Comparison of ENCODE assay signal across 12 cellular contexts in genomic region chr5:7816535-7816901, GRCh38. TPM values are rescaled to one million over a fixed set of nuclear protein-coding genes. Genes with fewer than 3 reads are reported as not detected.
DNase-seq lines count a peak whose midpoint lies in the region; ATAC-seq and TF ChIP-seq lines count a peak whose summit lies in the region.
"Had no signal": no experiment of that assay in that cellular context is flagged by ENCODE, and none has a peak within 500 bp of the region (broad histone marks: within the 10 kb centered on the region; RNA-seq: fewer than 3 reads in every experiment).

No MANE protein-coding gene starts in this region.

- no peak overlapping the region for H2AK5ac ChIP-seq in IMR-90 (ENCODE audit: low read depth, low read length)

- no peak for TF ChIP-seq CTCF in GM23338 (conservative IDR thresholded peaks at IDR 0.05; ENCODE audit: low read depth in 2 of 2)
- TF ChIP-seq CTCF in IMR-90 (conservative IDR thresholded peaks at IDR 0.05; ENCODE audit: low read depth, low read length) = no peak
- peak; percentile 48 for TF ChIP-seq CTCF in glutamatergic neuron (IDR thresholded peaks at IDR 0.05; ENCODE audit: partially characterized antibody, unreplicated experiment)

- H3K4ac ChIP-seq in IMR-90 (ENCODE audit: low read depth, low read length) = no peak overlapping the region

- TF ChIP-seq POLR2A in IMR-90 (IDR thresholded peaks at IDR 0.05; ENCODE audit: low read depth, low read length) = no peak

- no peak overlapping the region for H3K9ac ChIP-seq in IMR-90 (ENCODE audit: low read depth, low read length)

- BruUV-seq in IMR-90 (replicated peaks; lab: Mats Ljungman, UMichigan) = no TSS peak

- no peak overlapping the region for H3K56ac ChIP-seq in IMR-90 (ENCODE audit: extremely low read depth, insufficient read depth, low read length)

- H4K20me1 ChIP-seq in GM23338 (replicated peaks; ENCODE audit: insufficient read depth) (no peaks in the 10 kb centered on the region), IMR-90 (ENCODE audit: insufficient read depth, low read length) (no peaks in the 10 kb centered on the region)

- no peaks in the 10 kb centered on the region for H3K79me2 ChIP-seq in GM23338 (replicated peaks; ENCODE audit: insufficient read depth)

- peaks cover 19% of the 10 kb centered on the region for H3K36me3 Mint-ChIP-seq in GM23338 (ENCODE audit: low read depth)
- no peaks in the 10 kb centered on the region for H3K36me3 Mint-ChIP-seq in glutamatergic neuron (ENCODE audit: unreplicated experiment)

- H3K79me1 ChIP-seq in IMR-90 (ENCODE audit: low read depth in 1 of 2, low read length in 2 of 2) = no peaks in the 10 kb centered on the region

- H3K9me1 ChIP-seq in IMR-90 (ENCODE audit: insufficient read depth, low read length) = no peaks in the 10 kb centered on the region

- no peak overlapping the region for H3K4me3 ChIP-seq in GM23338
- no peak overlapping the region for H3K4me3 ChIP-seq in IMR-90 (ENCODE audit: insufficient read depth, low read depth, low read length)
- H3K4me3 ChIP-seq: right atrium auricular region, tibial nerve had no signal

- peak; percentile 24 for ATAC-seq in GM18498 (IDR thresholded peaks at IDR 0.05; ENCODE audit: unreplicated experiment)
- peak; percentile 52 for ATAC-seq in GM23338
- ATAC-seq in IMR-90 (ENCODE audit: low read depth) = peak; percentile 27; the same call in 1 of the 2 replicates
- no peak for ATAC-seq in GM21367 (IDR thresholded peaks at IDR 0.05; ENCODE audit: unreplicated experiment)

- no peaks in the 10 kb centered on the region for H3F3A ChIP-seq in GM23338 (replicated peaks; ENCODE audit: low read depth)

- H3K27me3 ChIP-seq in GM23338 (ENCODE audit: insufficient read depth) (no peaks in the 10 kb centered on the region), IMR-90 (ENCODE audit: control insufficient read depth, insufficient read depth, low read length) (no peaks in the 10 kb centered on the region; the same call in 1 of the 2 replicates)
- H3K27me3 ChIP-seq: ascending aorta, right atrium auricular region, tibial nerve had no signal

- dilution Hi-C loops in IMR-90 (cut with HindIII; ENCODE audit: low sequenced_read_pairs, unreplicated experiment) = no loop called here

- peak overlapping the region; percentile 66; the same call in 1 of the 2 replicates for H3K27ac Mint-ChIP-seq in GM23338
- no peak overlapping the region for H3K27ac Mint-ChIP-seq in glutamatergic neuron (ENCODE audit: unreplicated experiment)

- H3K27ac ChIP-seq in GM23338 (ENCODE audit: low read depth) (peak overlapping the region; percentile 34; the same call in 1 of the 2 replicates), IMR-90 (ENCODE audit: insufficient read depth, low read length) (no peak overlapping the region)
- H3K27ac ChIP-seq: ascending aorta, right atrium auricular region, tibial nerve had no signal

- H2AFZ ChIP-seq in GM23338 (no peak overlapping the region), IMR-90 (replicated peaks; ENCODE audit: low read length, poor library complexity) (peak overlapping the region; percentile 82)

- H2BK20ac ChIP-seq in IMR-90 (ENCODE audit: low read depth, low read length) = no peak overlapping the region

- H2BK120ac ChIP-seq in IMR-90 (ENCODE audit: low read depth, low read length) = no peak overlapping the region

- H3K4me1 ChIP-seq in GM23338 (ENCODE audit: insufficient read depth) (peaks cover 16% of the 10 kb centered on the region), IMR-90 (ENCODE audit: control insufficient read depth, insufficient read depth, low read length) (no peaks in the 10 kb centered on the region)
- H3K4me1 ChIP-seq: ascending aorta had no signal

- POLR2A ChIA-PET in IMR-90 (lab: Charles Lee; ENCODE audit: unreplicated experiment) = no interaction called here

- H3K4me3 Mint-ChIP-seq in GM23338 (no peak overlapping the region), glutamatergic neuron (ENCODE audit: unreplicated experiment) (no peak overlapping the region)
- H3K4me3 Mint-ChIP-seq: activated T-cell treated with anti-CD3 and anti-CD28 coated beads, Interleukin-2, amount 50 U/mL, for 4 hours had no signal

- H4K8ac ChIP-seq in IMR-90 (ENCODE audit: low read depth in 2 of 2, low read length in 2 of 2) = no peak overlapping the region

- no peak overlapping the region for H2BK5ac ChIP-seq in IMR-90 (ENCODE audit: low read depth, low read length, poor library complexity, severe bottlenecking)

- H3K4me2 ChIP-seq in GM23338 (no peak overlapping the region), IMR-90 (ENCODE audit: low read depth, low read length) (no peak overlapping the region; the same call in 1 of the 2 replicates)

- CTCF ChIA-PET in IMR-90 (lab: Yijun Ruan, JAX) = interaction anchor here (0.7 to 0.8 kb wide), 2 partner anchors 18 to 840 kb away, joined by 3 to 5 read pairs; no protein-coding TSS in a partner anchor

- H3K36me3 ChIP-seq in GM23338 (ENCODE audit: insufficient read depth) = peaks cover 20% of the 10 kb centered on the region; the same call in 1 of the 2 replicates
- no peaks in the 10 kb centered on the region for H3K36me3 ChIP-seq in IMR-90 (ENCODE audit: control insufficient read depth, insufficient read depth, low read length)
- H3K36me3 ChIP-seq: right atrium auricular region, tibial nerve had no signal

- no peaks in the 10 kb centered on the region for H3K9me3 ChIP-seq in IMR-90 (ENCODE audit: control insufficient read depth, insufficient read depth, low read length)
- H3K9me3 ChIP-seq: ascending aorta, right atrium auricular region, tibial nerve had no signal

- H3K9me3 Mint-ChIP-seq in GM23338 (no peaks in the 10 kb centered on the region; the same call in 2 of the 3 replicates), glutamatergic neuron (ENCODE audit: unreplicated experiment) (no peaks in the 10 kb centered on the region)
- H3K9me3 Mint-ChIP-seq: activated T-cell treated with anti-CD3 and anti-CD28 coated beads, Interleukin-2, amount 50 U/mL, for 4 hours had no signal

- WGBS in IMR-90 (ENCODE audit: extremely low coverage in 2 of 2, insufficient read length in 1 of 2), 2 experiments = 82% methylated on average over 2 of the region's 9 CpGs; no CpG with 5 or more reads in 1 of the 2 experiments

- no peak overlapping the region for H3K23ac ChIP-seq in IMR-90 (ENCODE audit: low read depth, low read length)

- DNase-seq in GM23338 (ENCODE audit: low spot score) = no peak
- no peak for DNase-seq in IMR-90
- DNase-seq in glutamatergic neuron = no peak
- no peak for DNase-seq in superior temporal gyrus (ENCODE audit: extremely low spot score)
- DNase-seq in COR-L47 (lab: John Stamatoyannopoulos, UW) = no peak
- no peak for DNase-seq in NK-92 (lab: John Stamatoyannopoulos, UW; ENCODE audit: unreplicated experiment)

- H3K4me1 Mint-ChIP-seq in GM23338 = peaks cover 25% of the 10 kb centered on the region
- H3K4me1 Mint-ChIP-seq in glutamatergic neuron (ENCODE audit: low read depth, unreplicated experiment) = no peaks in the 10 kb centered on the region

- intact Hi-C loops in IMR-90 (cut with micrococcal nuclease) = loop anchor here (5.0 kb wide), 1 partner anchor 1049 kb away; no protein-coding TSS in a partner anchor

- in situ Hi-C loops in IMR-90 (cut with MboI; ENCODE audit: low sequenced_read_pairs) = no loop called here

- no peaks in the 10 kb centered on the region for H3K9me2 ChIP-seq in GM23338 (ENCODE audit: insufficient read depth)

- no peak overlapping the region for H4K5ac ChIP-seq in IMR-90 (ENCODE audit: low read depth, low read length)

- H2AK9ac ChIP-seq in IMR-90 (replicated peaks; ENCODE audit: low read depth, low read length, poor library complexity) = no peak overlapping the region

- H3K18ac ChIP-seq in IMR-90 (ENCODE audit: low read depth, low read length) = no peak overlapping the region

- H2BK15ac ChIP-seq in IMR-90 (ENCODE audit: low read depth, low read length) = no peak overlapping the region

- no peak overlapping the region for H3K14ac ChIP-seq in IMR-90 (replicated peaks; ENCODE audit: low read depth, low read length)

- no peaks in the 10 kb centered on the region for H3K27me3 Mint-ChIP-seq in GM23338 (ENCODE audit: insufficient read depth, low read depth, poor library complexity)
- H3K27me3 Mint-ChIP-seq in glutamatergic neuron (ENCODE audit: unreplicated experiment) = peaks cover 3% of the 10 kb centered on the region

- H4K91ac ChIP-seq in IMR-90 (ENCODE audit: insufficient read depth, low read depth, low read length) = no peak overlapping the region

- TF ChIP-seq RAD21 in IMR-90 (IDR thresholded peaks at IDR 0.05; ENCODE audit: low read length) = no peak

TF ChIP-seq in GM23338, 12 proteins besides CTCF, POLR2A, EP300 and RAD21:
- TF ChIP-seq POLR2AphosphoS5 (IDR thresholded peaks at IDR 0.05; ENCODE audit: low read depth) (0 out of 2 replicates have a peak, but pooled peaks have one; percentile 14), CREB1 (CRISPR knock-in tag; IDR thresholded peaks at IDR 0.05; ENCODE audit: low read depth) (no peak)

TF ChIP-seq in IMR-90, 13 proteins besides CTCF, POLR2A, EP300 and RAD21:
- TF ChIP-seq FOS (IDR thresholded peaks at IDR 0.05; ENCODE audit: low read depth, low read length) = no peak
- no peak for TF ChIP-seq MXI1 (IDR thresholded peaks at IDR 0.05; ENCODE audit: borderline replicate concordance, low read depth, low read length)
- no peak for TF ChIP-seq MAFK (IDR thresholded peaks at IDR 0.05; ENCODE audit: low read depth, low read length)
- no peak for TF ChIP-seq NFE2L2 (IDR thresholded peaks at IDR 0.05; ENCODE audit: low read depth, low read length)

RNA-seq across cellular contexts. Expression of gene CFAP90, which starts 34.4 kb away (rescaled TPM):
- 0.10 and 3.5 TPM in 2 replicates for total RNA-seq in GM23338 (2014; rRNA removed; shearing (Covaris generic))
- polyA plus RNA-seq in GM23338 (2016; fragmentation: Nextera tagmentation; extraction: Ambion mirVana) (1.0 and 1.3 TPM in 2 replicates), IMR-90 (2012; rRNA removed) (0.09 and 0.14 TPM in 2 replicates)
- total RNA-seq in IMR-90 (2012; rRNA removed) (not detected in 2 replicates), glutamatergic neuron (ENCODE audit: unreplicated experiment) (not detected)
- 0.11 TPM in 1 of 2 replicates, not detected in the other for polyA plus RNA-seq in IMR-90 (2012; cell fraction: cytosol; rRNA removed)
- 0.02 TPM in 1 of 2 replicates, not detected in the other for polyA plus RNA-seq in IMR-90 (2012; cell fraction: nucleus; rRNA removed; ENCODE audit: low replicate concordance)
- total RNA-seq: activated T-cell treated with anti-CD3 and anti-CD28 coated beads, Interleukin-2, amount 50 U/mL, for 4 hours; ascending aorta; right atrium auricular region; tibial nerve had no signal

RNA-seq across cellular contexts. Expression of gene FASTKD3, which starts 52.3 kb away (rescaled TPM):
- 11.8 and 13.5 TPM in 2 replicates for total RNA-seq in GM23338 (2014; rRNA removed; shearing (Covaris generic))
- 10.8 and 12.2 TPM in 2 replicates for polyA plus RNA-seq in GM23338 (2016; fragmentation: Nextera tagmentation; extraction: Ambion mirVana)
- 12.7 and 19.7 TPM in 2 replicates for total RNA-seq in IMR-90 (2012; rRNA removed)
- 6.2 and 8.4 TPM in 2 replicates for polyA plus RNA-seq in IMR-90 (2012; rRNA removed)
- polyA plus RNA-seq in IMR-90 (2012; cell fraction: cytosol; rRNA removed) = 1.5 and 1.6 TPM in 2 replicates
- polyA plus RNA-seq in IMR-90 (2012; cell fraction: nucleus; rRNA removed; ENCODE audit: low replicate concordance) = 1.6 and 16.9 TPM in 2 replicates
- 7.4 TPM for total RNA-seq in glutamatergic neuron (ENCODE audit: unreplicated experiment)
- total RNA-seq: ascending aorta had no signal

RNA-seq across cellular contexts. Expression of gene MTRR, which starts 52.4 kb away (rescaled TPM):
- 39.7 and 55.9 TPM in 2 replicates for total RNA-seq in GM23338 (2014; rRNA removed; shearing (Covaris generic))
- polyA plus RNA-seq in GM23338 (2016; fragmentation: Nextera tagmentation; extraction: Ambion mirVana) (11.6 and 16.5 TPM in 2 replicates), IMR-90 (2012; rRNA removed) (31.4 and 33.5 TPM in 2 replicates)
- total RNA-seq in IMR-90 (2012; rRNA removed) (30.6 and 33.2 TPM in 2 replicates), glutamatergic neuron (ENCODE audit: unreplicated experiment) (37.9 TPM)
- polyA plus RNA-seq in IMR-90 (2012; cell fraction: cytosol; rRNA removed) = 6.8 and 11.1 TPM in 2 replicates
- polyA plus RNA-seq in IMR-90 (2012; cell fraction: nucleus; rRNA removed; ENCODE audit: low replicate concordance) = 10.7 and 61.9 TPM in 2 replicates
